1 cellular context compared by ENCODE assay signal in the genomic region with DNA sequence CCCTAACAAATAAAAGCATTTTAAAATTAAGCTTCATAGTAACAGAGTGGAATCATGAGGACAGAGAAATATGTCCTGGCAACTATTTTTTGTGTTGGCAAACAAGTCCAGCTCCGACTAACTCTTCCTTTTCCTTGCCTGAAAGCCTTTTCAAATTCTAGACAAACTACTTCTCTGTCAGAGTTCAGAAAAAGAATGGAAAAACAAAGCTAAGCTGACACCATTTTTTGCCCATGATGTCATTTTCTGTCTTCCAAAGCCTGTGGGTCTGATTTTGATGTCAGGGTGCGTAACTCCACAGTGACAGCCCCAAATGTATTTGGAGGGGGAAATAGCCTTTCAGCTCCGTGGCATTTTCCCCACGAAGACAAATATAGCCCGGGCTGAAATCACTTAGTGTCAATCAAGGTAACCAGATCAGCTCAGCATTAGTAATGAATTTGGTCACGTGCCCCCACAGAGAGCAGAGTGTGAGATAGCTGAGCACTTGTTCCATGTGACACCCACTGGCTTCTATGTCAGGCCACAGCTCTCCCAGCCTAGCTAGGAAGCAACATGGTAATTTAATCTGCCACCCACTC.
TF ChIP-seq lines count a peak whose summit lies in the region.

No MANE protein-coding gene starts in this region.

TF ChIP-seq in WTC11, 78 proteins besides CTCF, POLR2A, EP300 and RAD21 (continued from another document):
- TF ChIP-seq MXD4 (CRISPR knock-in tag; IDR thresholded peaks at IDR 0.05; ENCODE audit: borderline replicate concordance) (no peak), TP53 (CRISPR knock-in tag; IDR thresholded peaks at IDR 0.05) (no peak), IRF2 (CRISPR knock-in tag; IDR thresholded peaks at IDR 0.05; ENCODE audit: borderline replicate concordance, low read depth) (no peak)
